35 cellular contexts compared by ENCODE assay signal in genomic region chr1:29488086-29488793, GRCh38.
"Had no signal": no experiment of that assay in that cellular context is flagged by ENCODE, and none has a peak within 500 bp of the region (broad histone marks: within the 10 kb centered on the region; RNA-seq: fewer than 3 reads in every experiment).

No MANE protein-coding gene starts in this region.

- H3K9ac ChIP-seq: SK-N-SH had no signal

- H3K4me3 ChIP-seq: adrenal gland, body of pancreas, breast epithelium, MG63, Peyer's patch, SJSA1 had no signal

- H3K9me3 Mint-ChIP-seq: activated CD4-positive, alpha-beta T cell treated with anti-CD3 and anti-CD28 coated beads, Interleukin-2, amount 10 ng/mL, durations not matched to agents 7 days and 5 days; activated naive CD4-positive, alpha-beta T cell treated with anti-CD3 and anti-CD28 coated beads, Interleukin-2, amount 50 U/mL, for 72 hours; T-helper 1 cell treated with Interleukin-12 subunit alpha and Interleukin-12 subunit beta and Interleukin-4 antibody, amounts not matched to agents 30 μg/mL and 1 μg/mL, for 36 hours; T-helper 2 cell treated with Interferon-gamma antibody and Interleukin-4, amounts not matched to agents 5 μg/mL and 100 μg/mL, for 36 hours had no signal

- DNase-seq: activated CD4-positive, alpha-beta T cell treated with anti-CD3 and anti-CD28 coated beads for 36 hours; activated CD4-positive, alpha-beta T cell treated with anti-CD3 and anti-CD28 coated beads, Interleukin-2, amount 10 ng/mL, durations not matched to agents 7 days and 5 days; activated CD4-positive, alpha-beta T cell treated with anti-CD3 and anti-CD28 coated beads, Interleukin-2, amount 50 U/mL, for 48 hours; activated CD8-positive, alpha-beta memory T cell treated with anti-CD3 and anti-CD28 coated beads, Interleukin-2, amount 50 U/mL, for 48 hours; activated CD8-positive, alpha-beta T cell treated with anti-CD3 and anti-CD28 coated beads, Interleukin-2, amount 10 ng/mL, durations not matched to agents 7 days and 5 days; activated effector memory CD4-positive, alpha-beta T cell treated with Interleukin-2 at 50 U/mL for 16 hours; activated naive CD4-positive, alpha-beta T cell; activated T-cell treated with anti-CD3 and anti-CD28 coated beads, Interleukin-2, amount 50 U/mL, for 48 hours; adrenal gland; body of pancreas; Kasumi-1; KG1; MG63; NCI-H1048; NCI-H1105 treated with DMSO at 0.1 percent for 48 hours; NCI-H1436; NCI-H1694 treated with DMSO at 0.1 percent for 48 hours; NCI-H2029; NCI-H510A; NCI-H526; NCI-H748 treated with DMSO at 0.1 percent for 48 hours; NK-92 treated with Interleukin-12 subunit alpha and Interleukin-12 subunit beta, amount 100 ng/mL, for 24 hours; PC-3; RPMI8226; SHP77 treated with DMSO at 0.1 percent for 48 hours; SK-N-SH had no signal

- H3K27ac Mint-ChIP-seq: activated CD4-positive, alpha-beta T cell treated with anti-CD3 and anti-CD28 coated beads for 36 hours; activated CD4-positive, alpha-beta T cell treated with anti-CD3 and anti-CD28 coated beads, Interleukin-2, amount 10 ng/mL, durations not matched to agents 7 days and 5 days; activated CD8-positive, alpha-beta T cell treated with anti-CD3 and anti-CD28 coated beads, Interleukin-2, amount 10 ng/mL, durations not matched to agents 7 days and 5 days; activated naive CD4-positive, alpha-beta T cell treated with anti-CD3 and anti-CD28 coated beads, Interleukin-2, amount 50 U/mL, for 72 hours; T-helper 1 cell treated with Interleukin-12 subunit alpha and Interleukin-12 subunit beta and Interleukin-4 antibody, amounts not matched to agents 30 μg/mL and 1 μg/mL, for 36 hours; T-helper 2 cell treated with Interferon-gamma antibody and Interleukin-4, amounts not matched to agents 5 μg/mL and 100 μg/mL, for 36 hours had no signal

- H3K4me2 ChIP-seq: SK-N-SH had no signal

- H3K4me1 ChIP-seq: adrenal gland, body of pancreas, breast epithelium, Peyer's patch, SJSA1 had no signal

- ATAC-seq: activated CD4-positive, alpha-beta T cell treated with anti-CD3 and anti-CD28 coated beads for 36 hours; activated CD4-positive, CD25-positive, alpha-beta regulatory T cell treated with anti-CD3 and anti-CD28 coated beads, Interleukin-2, amount 50 U/mL, for 24 hours; activated CD8-positive, alpha-beta T cell treated with anti-CD3 and anti-CD28 coated beads, Interleukin-2, amount 10 ng/mL, durations not matched to agents 7 days and 5 days; activated naive CD4-positive, alpha-beta T cell treated with anti-CD3 and anti-CD28 coated beads, Interleukin-2, amount 50 U/mL, for 72 hours; body of pancreas; PC-3 had no signal

- H3K27me3 ChIP-seq: adrenal gland, body of pancreas, MG63, Peyer's patch had no signal

- H3K27ac ChIP-seq: adrenal gland, body of pancreas, breast epithelium, Peyer's patch, SJSA1 had no signal

- FAIRE-seq: astrocyte, TTC549 had no signal

- H3K9me2 ChIP-seq: SK-N-SH had no signal

- H3K9me3 ChIP-seq: adrenal gland, body of pancreas, breast epithelium, MG63, Peyer's patch, SJSA1, SK-N-SH had no signal

- H3K36me3 Mint-ChIP-seq: activated naive CD4-positive, alpha-beta T cell treated with anti-CD3 and anti-CD28 coated beads, Interleukin-2, amount 50 U/mL, for 72 hours had no signal

- H3K4me3 Mint-ChIP-seq: activated CD4-positive, alpha-beta T cell treated with anti-CD3 and anti-CD28 coated beads for 36 hours; activated CD4-positive, alpha-beta T cell treated with anti-CD3 and anti-CD28 coated beads, Interleukin-2, amount 10 ng/mL, durations not matched to agents 7 days and 5 days; activated CD8-positive, alpha-beta T cell treated with anti-CD3 and anti-CD28 coated beads, Interleukin-2, amount 10 ng/mL, durations not matched to agents 7 days and 5 days; T-helper 1 cell treated with Interleukin-12 subunit alpha and Interleukin-12 subunit beta and Interleukin-4 antibody, amounts not matched to agents 30 μg/mL and 1 μg/mL, for 36 hours; T-helper 2 cell treated with Interferon-gamma antibody and Interleukin-4, amounts not matched to agents 5 μg/mL and 100 μg/mL, for 36 hours had no signal

- H3K36me3 ChIP-seq: adrenal gland, breast epithelium, MG63, Peyer's patch, SJSA1 had no signal

- H3K4me1 Mint-ChIP-seq: activated CD4-positive, alpha-beta T cell treated with anti-CD3 and anti-CD28 coated beads for 36 hours; activated CD4-positive, alpha-beta T cell treated with anti-CD3 and anti-CD28 coated beads, Interleukin-2, amount 10 ng/mL, durations not matched to agents 7 days and 5 days had no signal
